In the genomic region with DNA sequence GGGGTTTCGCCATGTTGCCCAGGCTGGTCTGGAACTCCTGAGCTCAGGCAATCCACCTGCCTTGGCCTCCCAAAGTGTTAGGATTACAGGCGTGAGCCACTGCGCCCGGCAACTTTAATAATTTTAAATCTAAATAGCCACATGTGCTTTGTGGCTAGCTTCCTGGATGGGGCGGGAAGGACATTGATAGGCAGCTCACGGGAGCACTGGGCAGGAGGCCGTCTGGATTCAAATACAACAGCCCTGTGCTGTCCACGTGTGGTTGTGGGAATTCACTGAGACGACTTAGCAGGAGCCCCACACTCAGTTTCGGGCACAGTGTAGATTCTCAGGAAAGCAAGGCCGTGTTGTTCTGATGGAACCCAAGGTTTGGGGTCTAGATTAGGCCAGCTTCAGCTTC, we compare ENCODE assay signal across 21 cellular contexts.
DNase-seq lines count a peak whose midpoint lies in the region; ATAC-seq, FAIRE-seq and TF ChIP-seq lines count a peak whose summit lies in the region.
"Had no signal": no experiment of that assay in that cellular context is flagged by ENCODE, and none has a peak within 500 bp of the region (broad histone marks: within the 10 kb centered on the region; RNA-seq: fewer than 3 reads in every experiment).

No MANE protein-coding gene starts in this region.

- H3K9me3 ChIP-seq in DND-41 (ENCODE audit: insufficient read depth, low read length, severe bottlenecking) (no peaks in the 10 kb centered on the region), IMR-90 (ENCODE audit: control insufficient read depth, insufficient read depth, low read length) (no peaks in the 10 kb centered on the region), mesenchymal stem cell (ENCODE audit: control insufficient read depth, low read length) (no peaks in the 10 kb centered on the region), vagina (no peaks in the 10 kb centered on the region)

- H3K27me3 ChIP-seq in DND-41 (ENCODE audit: insufficient read depth, low read length, poor library complexity) (no peaks in the 10 kb centered on the region), IMR-90 (ENCODE audit: control insufficient read depth, insufficient read depth, low read length) (no peaks in the 10 kb centered on the region), mesenchymal stem cell (ENCODE audit: control insufficient read depth in 1 of 2, insufficient read depth in 1 of 2, low read length in 2 of 2) (peaks cover 0 to 57% of the 10 kb centered on the region in 2 experiments), vagina (no peaks in the 10 kb centered on the region)

- H3K9me1 ChIP-seq in IMR-90 (ENCODE audit: insufficient read depth, low read length): peaks cover 22% of the 10 kb centered on the region

- WGBS in IMR-90 (ENCODE audit: extremely low coverage in 2 of 2, insufficient read length in 1 of 2), 2 experiments: 94% methylated on average over 5 of the region's 11 CpGs; no CpG with 5 or more reads in 1 of the 2 experiments
- 96% methylated on average over 11 of the region's 11 CpGs for WGBS in mesenchymal stem cell

- no peak overlapping the region for H2AK9ac ChIP-seq in IMR-90 (replicated peaks; ENCODE audit: low read depth, low read length, poor library complexity)

- peak overlapping the region; percentile 2 to 82 for H2BK12ac ChIP-seq in mesenchymal stem cell (ENCODE audit: low read length in 2 of 2)

- intact Hi-C loops in IMR-90 (cut with micrococcal nuclease) (loop anchor here (10.0 kb wide), 1 partner anchor 178 kb away; a partner anchor contains a TSS), vagina (cut with DNase I) (loop anchor here (10.0 kb wide), 1 partner anchor 58 kb away; no protein-coding TSS in a partner anchor)

- H3K27ac ChIP-seq in DND-41 (ENCODE audit: low read length): peak overlapping the region; percentile 100
- no peak overlapping the region for H3K27ac ChIP-seq in IMR-90 (ENCODE audit: insufficient read depth, low read length)
- H3K27ac ChIP-seq in mesenchymal stem cell (ENCODE audit: low read length, poor library complexity, severe bottlenecking): no peak overlapping the region
- no peak overlapping the region for H3K27ac ChIP-seq in vagina
- H3K27ac ChIP-seq: GM23248, SK-N-MC had no signal

- no peak overlapping the region for H3K4me3 ChIP-seq in DND-41 (ENCODE audit: low read depth in 1 of 2, low read length in 2 of 2)
- no peak overlapping the region for H3K4me3 ChIP-seq in IMR-90 (ENCODE audit: insufficient read depth, low read depth, low read length)
- H3K4me3 ChIP-seq in mesenchymal stem cell (ENCODE audit: insufficient read depth in 1 of 2, low read depth in 1 of 2, low read length in 2 of 2): no peak overlapping the region
- no peak overlapping the region for H3K4me3 ChIP-seq in vagina
- H3K4me3 ChIP-seq: GM23248, SK-N-MC had no signal

- no peak overlapping the region; the same call in 1 of the 2 replicates for H4K91ac ChIP-seq in IMR-90 (ENCODE audit: insufficient read depth, low read depth, low read length)
- H4K91ac ChIP-seq in mesenchymal stem cell (ENCODE audit: low read length): peak overlapping the region; percentile 20

- no peak overlapping the region; the same call in 1 of the 2 replicates for H3K14ac ChIP-seq in IMR-90 (replicated peaks; ENCODE audit: low read depth, low read length)
- H3K14ac ChIP-seq in mesenchymal stem cell (ENCODE audit: low read length in 2 of 2): no peak overlapping the region

- TF ChIP-seq POLR2A in IMR-90 (IDR thresholded peaks at IDR 0.05; ENCODE audit: low read depth, low read length): no peak
- TF ChIP-seq POLR2A in vagina (IDR thresholded peaks at IDR 0.05): no peak

- H3K23ac ChIP-seq in IMR-90 (ENCODE audit: low read depth, low read length) (no peak overlapping the region), mesenchymal stem cell (ENCODE audit: low read length in 2 of 2) (no peak overlapping the region)

- H3K4ac ChIP-seq in IMR-90 (ENCODE audit: low read depth, low read length) (peak overlapping the region; percentile 53), mesenchymal stem cell (ENCODE audit: low read depth in 1 of 2, low read length in 2 of 2) (no peak overlapping the region)

- peaks cover 3% of the 10 kb centered on the region; the same call in 1 of the 2 replicates for H3K79me2 ChIP-seq in DND-41 (ENCODE audit: insufficient read depth, low read length)

- peak overlapping the region; percentile 58 for H2BK120ac ChIP-seq in IMR-90 (ENCODE audit: low read depth, low read length)
- no peak overlapping the region for H2BK120ac ChIP-seq in mesenchymal stem cell (ENCODE audit: low read depth, low read length)

- H4K20me1 ChIP-seq in DND-41 (ENCODE audit: insufficient read depth, low read length) (no peaks in the 10 kb centered on the region), IMR-90 (ENCODE audit: insufficient read depth, low read length) (no peaks in the 10 kb centered on the region)

- no peak for TF ChIP-seq RAD21 in IMR-90 (IDR thresholded peaks at IDR 0.05; ENCODE audit: low read length)

- no peak for DNase-seq in DND-41
- DNase-seq in IMR-90: no peak
- DNase-seq in mesenchymal stem cell: no peak
- DNase-seq in RCC 7860 (ENCODE audit: low spot score): no peak
- no peak for DNase-seq in activated CD8-positive, alpha-beta memory T cell treated with anti-CD3 and anti-CD28 coated beads, Interleukin-2, amount 50 U/mL, for 4 hours
- DNase-seq in vagina (ENCODE audit: extremely low spot score in 2 of 2): no peak
- DNase-seq: GM23248, HCEC 1CT, Kasumi-1, NCI-H1092 treated with DMSO at 0.1 percent for 48 hours, NCI-H1436 treated with DMSO at 0.1 percent for 48 hours, NCI-H187 treated with DMSO at 0.1 percent for 48 hours, NCI-H2171 treated with DMSO at 0.1 percent for 48 hours, NCI-H345, NCI-H524, NCI-H774, SHP77 treated with DMSO at 0.1 percent for 48 hours, SW 1271 had no signal

- H4K8ac ChIP-seq in IMR-90 (ENCODE audit: low read depth in 2 of 2, low read length in 2 of 2): no peak overlapping the region
- H4K8ac ChIP-seq in mesenchymal stem cell (ENCODE audit: low read length): no peak overlapping the region

- no peak for TF ChIP-seq CTCF in DND-41 (IDR thresholded peaks at IDR 0.05; ENCODE audit: borderline replicate concordance, extremely low read depth, low read length, poor library complexity, severe bottlenecking)
- no peak for TF ChIP-seq CTCF in IMR-90 (conservative IDR thresholded peaks at IDR 0.05; ENCODE audit: low read depth, low read length)
- no peak for TF ChIP-seq CTCF in vagina (IDR thresholded peaks at IDR 0.05)

- H2BK15ac ChIP-seq in IMR-90 (ENCODE audit: low read depth, low read length) (0 out of 3 replicates have a peak overlapping the region, but pooled peaks have one; percentile 52), mesenchymal stem cell (ENCODE audit: low read depth, poor library complexity, severe bottlenecking) (no peak overlapping the region)

- H3K79me1 ChIP-seq in IMR-90 (ENCODE audit: low read depth in 1 of 2, low read length in 2 of 2) (no peaks in the 10 kb centered on the region), mesenchymal stem cell (replicated peaks; ENCODE audit: low read length, poor library complexity, severe bottlenecking) (no peaks in the 10 kb centered on the region)

- H3K4me2 ChIP-seq in DND-41 (ENCODE audit: insufficient read depth, low read length) (no peak overlapping the region), IMR-90 (ENCODE audit: low read depth, low read length) (no peak overlapping the region), mesenchymal stem cell (ENCODE audit: low read length, poor library complexity, severe bottlenecking) (no peak overlapping the region)

- H3K56ac ChIP-seq in IMR-90 (ENCODE audit: extremely low read depth, insufficient read depth, low read length): no peak overlapping the region

- H3K9ac ChIP-seq in DND-41 (ENCODE audit: low read depth, low read length) (peak overlapping the region; percentile 76; the same call in 1 of the 2 replicates), IMR-90 (ENCODE audit: low read depth, low read length) (no peak overlapping the region), mesenchymal stem cell (ENCODE audit: low read length) (no peak overlapping the region)
- H3K9ac ChIP-seq: GM23248 had no signal

- ATAC-seq in DND-41 (ENCODE audit: insufficient read depth, low read depth) (no peak), IMR-90 (ENCODE audit: low read depth) (no peak), GM18858 (IDR thresholded peaks at IDR 0.05; ENCODE audit: unreplicated experiment) (no peak)

- POLR2A ChIA-PET in IMR-90 (lab: Charles Lee; ENCODE audit: unreplicated experiment): no interaction called here

- H3K18ac ChIP-seq in IMR-90 (ENCODE audit: low read depth, low read length) (no peak overlapping the region), mesenchymal stem cell (ENCODE audit: low read depth in 1 of 2, low read length in 2 of 2) (no peak overlapping the region)

- H2AFZ ChIP-seq in DND-41 (ENCODE audit: low read depth, low read length): no peak overlapping the region
- H2AFZ ChIP-seq in IMR-90 (replicated peaks; ENCODE audit: low read length, poor library complexity): no peak overlapping the region
- H2AFZ ChIP-seq in mesenchymal stem cell (ENCODE audit: low read depth, low read length): no peak overlapping the region
- H2AFZ ChIP-seq: GM23248 had no signal

- H2BK5ac ChIP-seq in IMR-90 (ENCODE audit: low read depth, low read length, poor library complexity, severe bottlenecking) (no peak overlapping the region), mesenchymal stem cell (ENCODE audit: low read depth, low read length, poor library complexity, severe bottlenecking) (no peak overlapping the region)

- FAIRE-seq in RCC 7860 (lab: Jason Lieb, UNC): no peak
- FAIRE-seq: GM18507 had no signal

- BruUV-seq in IMR-90 (replicated peaks; lab: Mats Ljungman, UMichigan): no TSS peak

- CTCF ChIA-PET in IMR-90 (lab: Yijun Ruan, JAX): interaction anchor here (0.9 kb wide), 1 partner anchor 11 kb away, joined by 3 read pairs; no protein-coding TSS in a partner anchor

- in situ Hi-C loops in IMR-90 (cut with MboI; ENCODE audit: low sequenced_read_pairs): no loop called here

- H2BK20ac ChIP-seq in IMR-90 (ENCODE audit: low read depth, low read length): peak overlapping the region; percentile 51

- peaks cover 95% of the 10 kb centered on the region for H3K4me1 ChIP-seq in DND-41 (ENCODE audit: insufficient read depth, low read length)
- peaks cover 25% of the 10 kb centered on the region for H3K4me1 ChIP-seq in IMR-90 (ENCODE audit: control insufficient read depth, insufficient read depth, low read length)
- H3K4me1 ChIP-seq in mesenchymal stem cell (ENCODE audit: control insufficient read depth, insufficient read depth, low read depth, low read length): peaks cover 33% of the 10 kb centered on the region
- H3K4me1 ChIP-seq in vagina: peaks cover 36% of the 10 kb centered on the region

- H2AK5ac ChIP-seq in IMR-90 (ENCODE audit: low read depth, low read length) (0 out of 2 replicates have a peak overlapping the region, but pooled peaks have one; percentile 45), mesenchymal stem cell (ENCODE audit: low read length, severe bottlenecking) (peak overlapping the region; percentile 93)

- no peak overlapping the region for H4K5ac ChIP-seq in IMR-90 (ENCODE audit: low read depth, low read length)

- H3K36me3 ChIP-seq in DND-41 (ENCODE audit: insufficient read depth, low read length) (no peaks in the 10 kb centered on the region), IMR-90 (ENCODE audit: control insufficient read depth, insufficient read depth, low read length) (no peaks in the 10 kb centered on the region), mesenchymal stem cell (ENCODE audit: control insufficient read depth in 1 of 2, insufficient read depth in 2 of 2, low read depth in 1 of 2, low read length in 2 of 2) (no peaks in the 10 kb centered on the region), vagina (no peaks in the 10 kb centered on the region)

- dilution Hi-C loops in IMR-90 (cut with HindIII; ENCODE audit: low sequenced_read_pairs, unreplicated experiment): no loop called here
